ENCODE assay signal across 22 cellular contexts in genomic region chr9:113467183-113467582, GRCh38. TPM values are rescaled to one million over a fixed set of nuclear protein-coding genes. Genes with fewer than 3 reads are reported as not detected.
"Had no signal": no experiment of that assay in that cellular context is flagged by ENCODE, and none has a peak within 500 bp of the region (broad histone marks: within the 10 kb centered on the region; RNA-seq: fewer than 3 reads in every experiment).

No MANE protein-coding gene starts in this region.

- H3K4me3 ChIP-seq: coronary artery, dorsolateral prefrontal cortex, esophagus muscularis mucosa, gastroesophageal sphincter, heart right ventricle, left lung, lower lobe of right lung, mucosa of descending colon had no signal

- H3K27me3 ChIP-seq: gastroesophageal sphincter, left lung had no signal

- ATAC-seq: foreskin keratinocyte, gastroesophageal sphincter, heart right ventricle, left cardiac atrium, left lung, left ventricle myocardium superior, lower lobe of right lung, mucosa of descending colon had no signal

- H3K27ac ChIP-seq: coronary artery, dorsolateral prefrontal cortex, foreskin keratinocyte, left lung, lower lobe of right lung had no signal

- H3K9me3 ChIP-seq: esophagus muscularis mucosa, gastroesophageal sphincter, lower lobe of right lung, mucosa of descending colon had no signal

- FAIRE-seq: colon, frontal cortex, islet of Langerhans, keratinocyte had no signal

- H3K36me3 ChIP-seq: esophagus muscularis mucosa, gastroesophageal sphincter, heart right ventricle, left lung, lower lobe of right lung had no signal

- DNase-seq: dermis blood vessel endothelial cell; dorsolateral prefrontal cortex; effector CD4-positive, alpha-beta T cell; effector memory CD4-positive, alpha-beta T cell; foreskin keratinocyte; heart right ventricle; hippocampal formation; left cardiac atrium; left lung; left ventricle myocardium superior; lower lobe of right lung; mesenchymal stem cell; mucosa of descending colon; naive B cell had no signal

- H3K4me1 ChIP-seq: foreskin keratinocyte, left lung had no signal

RNA-seq across cellular contexts. Expression of gene C9orf43, which starts 56.6 kb away (rescaled TPM):
- total RNA-seq: dermis blood vessel endothelial cell, epithelial cell of proximal tubule had no signal
